Comparison of ENCODE assay signal across 8 cellular contexts in the genomic region with DNA sequence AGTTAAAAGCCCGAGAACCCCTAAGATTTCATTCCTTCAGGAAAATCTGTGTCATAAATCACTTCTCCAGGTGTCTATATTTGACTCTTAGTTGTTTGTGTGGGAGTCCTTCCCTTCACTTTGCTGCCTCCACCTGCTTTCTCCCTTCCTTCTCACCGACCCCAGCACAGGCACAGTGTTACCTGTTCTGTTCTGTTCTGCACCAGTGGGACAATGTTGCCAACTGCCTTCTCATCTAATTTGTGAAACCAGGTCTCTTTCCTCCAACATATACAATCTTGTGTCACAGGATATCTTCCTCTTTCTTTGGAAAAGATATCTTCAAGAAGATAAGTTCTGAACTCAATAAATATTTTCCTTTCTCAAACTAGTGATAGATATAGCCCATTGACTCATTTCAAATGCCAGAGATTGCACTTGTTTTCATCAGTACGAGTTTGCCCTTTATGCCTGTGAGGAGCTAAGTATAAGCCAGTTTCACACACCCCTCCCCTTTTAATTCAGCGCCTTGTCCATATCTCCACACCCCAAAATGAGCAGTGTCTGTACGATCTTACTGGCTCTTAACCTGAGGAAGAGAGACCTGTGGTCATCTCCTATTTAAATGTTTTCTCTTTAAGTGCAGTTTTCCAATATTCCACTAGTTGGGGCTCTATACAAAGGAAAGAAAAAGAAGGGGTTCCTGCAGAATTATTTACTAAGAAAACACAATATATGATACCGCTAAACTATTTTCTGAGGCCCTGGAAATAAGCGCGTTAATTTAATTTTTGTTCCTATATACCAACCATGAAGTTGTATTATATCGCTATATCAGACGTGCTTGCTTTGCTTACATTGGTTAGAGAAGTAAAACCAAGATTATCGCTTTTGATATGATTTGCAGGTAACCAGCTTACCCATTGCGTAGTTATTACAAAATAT.
DNase-seq lines count a peak whose midpoint lies in the region; ATAC-seq and TF ChIP-seq lines count a peak whose summit lies in the region.

No MANE protein-coding gene starts in this region.

- H3K4me3 ChIP-seq in NB4 (ENCODE audit: low read depth, low read length) (no peak overlapping the region), fibroblast of mammary gland (ENCODE audit: control insufficient read depth, low read depth, low read length) (no peak overlapping the region)

- H3K27me3 Mint-ChIP-seq in T-helper 2 cell treated with Interferon-gamma antibody and Interleukin-4, amounts not matched to agents 5 μg/mL and 100 μg/mL, for 36 hours (ENCODE audit: low read depth) = peaks cover 5% of the 10 kb centered on the region

- H3K36me3 Mint-ChIP-seq in T-helper 2 cell treated with Interferon-gamma antibody and Interleukin-4, amounts not matched to agents 5 μg/mL and 100 μg/mL, for 36 hours (ENCODE audit: low read depth) = peaks cover 6% of the 10 kb centered on the region

- peaks cover 58% of the 10 kb centered on the region for H3K4me1 Mint-ChIP-seq in T-helper 2 cell treated with Interferon-gamma antibody and Interleukin-4, amounts not matched to agents 5 μg/mL and 100 μg/mL, for 36 hours (ENCODE audit: low read depth)

- peak; percentile 66 for DNase-seq in CD1c-positive myeloid dendritic cell (ENCODE audit: extremely low spot score)
- peak; percentile 47 for DNase-seq in NB4 (ENCODE audit: low read depth)
- DNase-seq in T-helper 2 cell treated with Interferon-gamma antibody and Interleukin-4, amounts not matched to agents 5 μg/mL and 100 μg/mL, for 36 hours (ENCODE audit: low spot score) = peak; percentile 25
- DNase-seq in fibroblast of mammary gland (ENCODE audit: low read depth) = peak; percentile 58
- DNase-seq in pons (ENCODE audit: low spot score) = peak; percentile 79
- no peak for DNase-seq in stimulated activated CD4-positive, alpha-beta T cell treated with anti-CD3 and anti-CD28 coated beads, Interleukin-1b, Interleukin-23, amount 100 ng/mL, for 48 hours
- no peak for DNase-seq in effector CD8-positive, alpha-beta T cell (lab: John Stamatoyannopoulos, UW)

- ATAC-seq in GM18873 (IDR thresholded peaks at IDR 0.05; ENCODE audit: low FRiP score, unreplicated experiment) = peak; percentile 45

- no peak for TF ChIP-seq POLR2A in NB4 (IDR thresholded peaks at IDR 0.05; ENCODE audit: extremely low read depth, insufficient read length)

- TF ChIP-seq CTCF in NB4 (IDR thresholded peaks at IDR 0.05; ENCODE audit: low read depth, low read length) (peak; percentile 58), fibroblast of mammary gland (conservative IDR thresholded peaks at IDR 0.05; ENCODE audit: control insufficient read depth, insufficient read depth, low read depth, low read length) (peak; percentile 90)

- peak overlapping the region; percentile 25 for H3K4me3 Mint-ChIP-seq in T-helper 2 cell treated with Interferon-gamma antibody and Interleukin-4, amounts not matched to agents 5 μg/mL and 100 μg/mL, for 36 hours

- H3K27ac Mint-ChIP-seq in T-helper 2 cell treated with Interferon-gamma antibody and Interleukin-4, amounts not matched to agents 5 μg/mL and 100 μg/mL, for 36 hours = peak overlapping the region; percentile 65

- no peaks in the 10 kb centered on the region for H3K9me3 Mint-ChIP-seq in T-helper 2 cell treated with Interferon-gamma antibody and Interleukin-4, amounts not matched to agents 5 μg/mL and 100 μg/mL, for 36 hours

Comparison
In these comparisons a context has a peak if more than half of its experiments do, and no peak if none do; other contexts are left out.
1. DNase-seq: peak in CD1c-positive myeloid dendritic cell (single experiment), NB4 (single experiment), T-helper 2 cell treated with Interferon-gamma antibody and Interleukin-4, amounts not matched to agents 5 μg/mL and 100 μg/mL, for 36 hours (single experiment), fibroblast of mammary gland (single experiment) and pons (single experiment); none in stimulated activated CD4-positive, alpha-beta T cell treated with anti-CD3 and anti-CD28 coated beads, Interleukin-1b, Interleukin-23, amount 100 ng/mL, for 48 hours (single experiment) and effector CD8-positive, alpha-beta T cell (single experiment).